In genomic region chr17:80101160-80101945, GRCh38 we compare ENCODE assay signal across 1 cellular context.
TF ChIP-seq lines count a peak whose summit lies in the region.

Gene GAA (plus strand): TSS chr17:80101581. CDS start chr17:80104587, 3,006 bp downstream.

TF ChIP-seq in K562, 482 proteins besides CTCF, POLR2A, EP300 and RAD21 (continued from another document and continues in another):
- no peak for TF ChIP-seq E2F1 (CRISPR knock-in tag; IDR thresholded peaks at IDR 0.05)
- TF ChIP-seq ARHGAP35 (IDR thresholded peaks at IDR 0.05; ENCODE audit: partially characterized antibody), result no peak
- TF ChIP-seq ELF4 (CRISPR knock-in tag; IDR thresholded peaks at IDR 0.05), result no peak
- TF ChIP-seq KAT8 (IDR thresholded peaks at IDR 0.05; ENCODE audit: low read depth), result no peak
- TF ChIP-seq POLR3G (IDR thresholded peaks at IDR 0.05; ENCODE audit: extremely low read depth, insufficient read length, insufficient replicate concordance), result no peak
- no peak for TF ChIP-seq ZNF699 (CRISPR knock-in tag; IDR thresholded peaks at IDR 0.05; ENCODE audit: insufficient replicate concordance)
- TF ChIP-seq ZNF134 (CRISPR knock-in tag; conservative IDR thresholded peaks at IDR 0.05), result no peak
- TF ChIP-seq ZNF143 (CRISPR knock-in tag; IDR thresholded peaks at IDR 0.05), result no peak
- no peak for TF ChIP-seq ZBTB1 (CRISPR knock-in tag; IDR thresholded peaks at IDR 0.05; ENCODE audit: borderline replicate concordance, low read depth)
- TF ChIP-seq POLR3A (IDR thresholded peaks at IDR 0.05; ENCODE audit: borderline replicate concordance, extremely low read depth, insufficient read depth, insufficient read length), result no peak
- no peak for TF ChIP-seq CREB3 (tag; conservative IDR thresholded peaks at IDR 0.05; ENCODE audit: low read depth)
- TF ChIP-seq MNT (conservative IDR thresholded peaks at IDR 0.05), result no peak
- TF ChIP-seq IRF1 (CRISPR knock-in tag; IDR thresholded peaks at IDR 0.05; ENCODE audit: borderline replicate concordance), result no peak
- no peak for TF ChIP-seq ESRRB (CRISPR knock-in tag; IDR thresholded peaks at IDR 0.05; ENCODE audit: borderline replicate concordance)
- TF ChIP-seq CBFA2T2 (conservative IDR thresholded peaks at IDR 0.05), result 0 out of 2 replicates have a peak, but pooled peaks have one; percentile 10
- TF ChIP-seq ARID3B (CRISPR knock-in tag; IDR thresholded peaks at IDR 0.05; ENCODE audit: borderline replicate concordance), result peak; percentile 58; the same call in 1 of the 2 replicates
- no peak for TF ChIP-seq RFX7 (CRISPR knock-in tag; IDR thresholded peaks at IDR 0.05)
- TF ChIP-seq RCOR1 (IDR thresholded peaks at IDR 0.05; ENCODE audit: borderline replicate concordance in 1 of 2, low read depth in 2 of 2, low read length in 2 of 2), result peak in 1 of 2 experiments; percentile 35; a peak in 2 of 4 replicates
- no peak for TF ChIP-seq ARID3A (IDR thresholded peaks at IDR 0.05; ENCODE audit: borderline replicate concordance, low read depth, low read length)
- TF ChIP-seq NR3C1 (CRISPR knock-in tag; IDR thresholded peaks at IDR 0.05), result no peak
- no peak for TF ChIP-seq GTF2A2 (tag; IDR thresholded peaks at IDR 0.05)
- peak; percentile 70 for TF ChIP-seq KLF1 (tag; IDR thresholded peaks at IDR 0.05)
- no peak for TF ChIP-seq GTF3C2 (IDR thresholded peaks at IDR 0.05; ENCODE audit: borderline replicate concordance, extremely low read depth, insufficient read length)
- peak; percentile 82; the same call in 1 of the 2 replicates for TF ChIP-seq ZNF668 (CRISPR knock-in tag; IDR thresholded peaks at IDR 0.05)
- no peak for TF ChIP-seq CBX3 (IDR thresholded peaks at IDR 0.05; ENCODE audit: borderline replicate concordance in 1 of 2, low read length in 2 of 2)
- peak; percentile 61 for TF ChIP-seq CCNT2 (IDR thresholded peaks at IDR 0.05; ENCODE audit: borderline replicate concordance, extremely low read depth, insufficient read length, low read depth, low read length)
- TF ChIP-seq SMAD4 (CRISPR knock-in tag; conservative IDR thresholded peaks at IDR 0.05), result peak; percentile 83
- TF ChIP-seq PRPF4 (IDR thresholded peaks at IDR 0.05; ENCODE audit: insufficient read depth, low read depth, low read length, poor library complexity, severe bottlenecking), result no peak
- TF ChIP-seq NFIX (CRISPR knock-in tag; IDR thresholded peaks at IDR 0.05; ENCODE audit: low read depth), result no peak
- TF ChIP-seq BRF1 (IDR thresholded peaks at IDR 0.05; ENCODE audit: borderline replicate concordance, extremely low read depth, insufficient read length), result no peak
- no peak for TF ChIP-seq HDAC8 (tag; IDR thresholded peaks at IDR 0.05)
- TF ChIP-seq TEAD1 (CRISPR knock-in tag; IDR thresholded peaks at IDR 0.05), result no peak
- no peak for TF ChIP-seq CHD1 (IDR thresholded peaks at IDR 0.05; ENCODE audit: low read length)
- TF ChIP-seq RERE (CRISPR knock-in tag; IDR thresholded peaks at IDR 0.05; ENCODE audit: borderline replicate concordance), result no peak
- TF ChIP-seq CBX5 (IDR thresholded peaks at IDR 0.05; ENCODE audit: borderline replicate concordance, low read depth), result no peak
- TF ChIP-seq HDAC2 (IDR thresholded peaks at IDR 0.05), result no peak
- TF ChIP-seq SETDB1 (IDR thresholded peaks at IDR 0.05; ENCODE audit: low read length), result no peak
- no peak for TF ChIP-seq E2F8 (IDR thresholded peaks at IDR 0.05; ENCODE audit: low read depth, partially characterized antibody)
- peak; percentile 34 for TF ChIP-seq JUND (IDR thresholded peaks at IDR 0.05; ENCODE audit: borderline replicate concordance, low read depth, low read length)
- no peak; the same call in 2 of the 3 replicates for TF ChIP-seq JUND (tag; IDR thresholded peaks at IDR 0.05; ENCODE audit: borderline replicate concordance, low read depth, low read length)
- 0 out of 2 replicates have a peak, but pooled peaks have one; percentile 35 for TF ChIP-seq ZBTB17 (CRISPR knock-in tag; IDR thresholded peaks at IDR 0.05)
- no peak for TF ChIP-seq MAFK (IDR thresholded peaks at IDR 0.05; ENCODE audit: low read length)
- TF ChIP-seq ZNF707 (CRISPR knock-in tag; conservative IDR thresholded peaks at IDR 0.05), result no peak
- TF ChIP-seq ESRRA (IDR thresholded peaks at IDR 0.05; ENCODE audit: borderline replicate concordance, low read depth), result no peak
- no peak for TF ChIP-seq NFATC3 (IDR thresholded peaks at IDR 0.05)
- TF ChIP-seq ZNF780A (CRISPR knock-in tag; IDR thresholded peaks at IDR 0.05), result no peak
- no peak for TF ChIP-seq NFYB (IDR thresholded peaks at IDR 0.05; ENCODE audit: extremely low read depth, insufficient read length)
